ENCODE assay signal across 27 cellular contexts in the genomic region with DNA sequence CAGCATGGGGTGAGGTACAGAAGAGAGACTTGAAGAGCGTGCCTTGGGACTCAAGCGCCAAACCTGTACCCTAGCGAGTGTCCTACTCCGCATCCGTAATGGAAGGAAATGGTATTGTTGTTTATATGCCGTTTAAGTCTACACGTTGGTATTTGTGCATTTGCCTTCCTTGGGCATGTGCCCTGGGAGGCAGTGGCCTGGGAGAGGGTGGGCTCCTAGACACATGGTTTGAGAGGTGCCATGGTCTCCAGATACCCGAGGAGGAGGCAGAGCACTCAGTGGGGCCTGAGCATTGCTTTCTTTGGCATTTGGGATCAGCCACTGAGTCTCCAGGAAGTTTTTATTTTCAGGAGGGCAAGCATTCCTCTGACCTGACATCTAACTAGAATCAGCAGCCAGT.
"Had no signal": no experiment of that assay in that cellular context is flagged by ENCODE, and none has a peak within 500 bp of the region (broad histone marks: within the 10 kb centered on the region; RNA-seq: fewer than 3 reads in every experiment).

No MANE protein-coding gene starts in this region.

- ATAC-seq: effector memory CD8-positive, alpha-beta T cell; heart right ventricle; left cardiac atrium; left lung; naive thymus-derived CD8-positive, alpha-beta T cell; right lobe of liver; stimulated activated memory B cell treated with anti-CD40 and anti-IgM and Interleukin-4, amounts not matched to agents 10 μg/mL and 1 μg/mL and 100 μg/mL, for 72 hours; stimulated activated naive CD8-positive, alpha-beta T cell treated with anti-CD3 and anti-CD28 coated beads, Interleukin-15, Interleukin-2, amounts not matched to agents 100 U/mL and 50 U/mL, for 24 hours; upper lobe of right lung had no signal

- H3K9me3 ChIP-seq: heart right ventricle, left lung, ovary, right lobe of liver, thoracic aorta, tibial nerve, upper lobe of right lung, uterus had no signal

- H3K4me3 Mint-ChIP-seq: effector memory CD8-positive, alpha-beta T cell; naive thymus-derived CD8-positive, alpha-beta T cell; nephron progenitor cell; stimulated activated memory B cell treated with anti-CD40 and anti-IgM and Interleukin-4, amounts not matched to agents 10 μg/mL and 1 μg/mL and 100 μg/mL, for 72 hours had no signal

- H3K27ac ChIP-seq: left lung, ovary, right lobe of liver, thoracic aorta, tibial nerve, upper lobe of right lung, uterus had no signal

- H3K27me3 ChIP-seq: heart right ventricle, left lung, ovary, right lobe of liver, tibial nerve, upper lobe of right lung, uterus had no signal

- H3K27ac Mint-ChIP-seq: effector memory CD8-positive, alpha-beta T cell; naive thymus-derived CD8-positive, alpha-beta T cell; nephron progenitor cell; stimulated activated memory B cell treated with anti-CD40 and anti-IgM and Interleukin-4, amounts not matched to agents 10 μg/mL and 1 μg/mL and 100 μg/mL, for 72 hours had no signal

- DNase-seq: cerebellar nuclear complex; cortex of kidney; effector memory CD8-positive, alpha-beta T cell; foreskin fibroblast; glutamatergic neuron; heart right ventricle; hippocampal formation; left cardiac atrium; left lung; mesenchymal stem cell; naive thymus-derived CD8-positive, alpha-beta T cell; nephron progenitor cell; nucleus accumbens; ovary; posterior cingulate gyrus; right lobe of liver; stimulated activated CD4-positive, alpha-beta T cell treated with anti-CD3 and anti-CD28 coated beads, Interleukin-12 subunit alpha, Interleukin-12 subunit beta, amount 100 ng/mL, for 4 hours; stimulated activated CD4-positive, alpha-beta T cell treated with anti-CD3 and anti-CD28 coated beads, Interleukin-2, amount 100 ng/mL, for 24 hours; stimulated activated CD4-positive, alpha-beta T cell treated with anti-CD3 and anti-CD28 coated beads, Interleukin-4, amount 100 ng/mL, for 4 hours; stimulated activated naive CD8-positive, alpha-beta T cell treated with anti-CD3 and anti-CD28 coated beads, Interleukin-15, Interleukin-2, amounts not matched to agents 100 U/mL and 50 U/mL, for 24 hours; substantia nigra; upper lobe of right lung; uterus had no signal

- H3K4me2 ChIP-seq: smooth muscle cell had no signal

- H3K4me3 ChIP-seq: heart right ventricle, left lung, ovary, right lobe of liver, smooth muscle cell, thoracic aorta, tibial nerve, upper lobe of right lung, uterus had no signal

- H3K9me3 Mint-ChIP-seq: effector memory CD8-positive, alpha-beta T cell; naive thymus-derived CD8-positive, alpha-beta T cell; nephron progenitor cell; stimulated activated memory B cell treated with anti-CD40 and anti-IgM and Interleukin-4, amounts not matched to agents 10 μg/mL and 1 μg/mL and 100 μg/mL, for 72 hours had no signal

- H3K27me3 Mint-ChIP-seq: effector memory CD8-positive, alpha-beta T cell; naive thymus-derived CD8-positive, alpha-beta T cell; stimulated activated memory B cell treated with anti-CD40 and anti-IgM and Interleukin-4, amounts not matched to agents 10 μg/mL and 1 μg/mL and 100 μg/mL, for 72 hours had no signal

- H3K36me3 ChIP-seq: ovary, uterus had no signal
